ENCODE assay signal across 1 cellular context in the genomic region with DNA sequence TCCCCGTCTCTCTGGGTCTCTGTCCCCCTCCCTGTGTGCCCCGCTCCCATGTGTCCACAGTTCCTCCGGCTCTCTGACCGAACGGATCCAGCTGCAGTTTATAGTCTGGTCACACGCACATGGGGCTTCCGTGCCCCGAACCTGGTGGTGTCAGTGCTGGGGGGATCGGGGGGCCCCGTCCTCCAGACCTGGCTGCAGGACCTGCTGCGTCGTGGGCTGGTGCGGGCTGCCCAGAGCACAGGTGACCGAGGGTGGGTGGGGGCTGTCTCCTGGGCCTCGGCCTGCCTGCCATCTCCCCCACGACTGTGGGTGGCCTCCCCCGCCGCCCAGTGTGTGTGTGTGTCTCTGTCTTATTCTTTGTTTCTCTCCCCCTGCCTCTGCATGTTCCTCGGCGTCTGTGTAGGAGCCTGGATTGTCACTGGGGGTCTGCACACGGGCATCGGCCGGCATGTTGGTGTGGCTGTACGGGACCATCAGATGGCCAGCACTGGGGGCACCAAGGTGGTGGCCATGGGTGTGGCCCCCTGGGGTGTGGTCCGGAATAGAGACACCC.
TF ChIP-seq lines count a peak whose summit lies in the region.

No MANE protein-coding gene starts in this region.

TF ChIP-seq in K562, 482 proteins besides CTCF, POLR2A, EP300 and RAD21:
- TF ChIP-seq RBFOX2 (IDR thresholded peaks at IDR 0.05; ENCODE audit: low read depth, low read length) (peak; percentile 43), POLR2G (IDR thresholded peaks at IDR 0.05; ENCODE audit: low read depth, low read length) (0 out of 2 replicates have a peak, but pooled peaks have one; percentile 25), ILF3 (IDR thresholded peaks at IDR 0.05; ENCODE audit: borderline replicate concordance) (no peak)
TF ChIP-seq in K562: peak in this region for 2.
